ENCODE assay signal across 17 cellular contexts in genomic region chr9:93517331-93517730, GRCh38.
"Had no signal": no experiment of that assay in that cellular context is flagged by ENCODE, and none has a peak within 500 bp of the region (broad histone marks: within the 10 kb centered on the region; RNA-seq: fewer than 3 reads in every experiment).

No MANE protein-coding gene starts in this region.

- H3K27ac ChIP-seq: left ventricle myocardium inferior, pancreas, thyroid gland, vagina had no signal

- H3K9me3 Mint-ChIP-seq: activated naive CD4-positive, alpha-beta T cell treated with anti-CD3 and anti-CD28 coated beads, Interleukin-2, amount 10 ng/mL, durations not matched to agents 7 days and 5 days; activated T-helper 2 cell treated with anti-CD3 and anti-CD28 coated beads, Interferon-gamma antibody, Interleukin-2, Interleukin-4, amounts not matched to agents 10 μg/mL and 5 μg/mL and 100 μg/mL, durations not matched to agents 14 hours and 24 hours and 36 hours; brain; endodermal cell had no signal

- H3K27me3 ChIP-seq: pancreas, thyroid gland, vagina had no signal

- H3K4me1 Mint-ChIP-seq: activated naive CD4-positive, alpha-beta T cell treated with anti-CD3 and anti-CD28 coated beads, Interleukin-2, amount 10 ng/mL, durations not matched to agents 7 days and 5 days; brain; endodermal cell had no signal

- DNase-seq: activated CD4-positive, alpha-beta T cell treated with anti-CD3 and anti-CD28 coated beads, Interleukin-2, amount 50 U/mL, for 1 hour; activated naive CD4-positive, alpha-beta T cell treated with anti-CD3 and anti-CD28 coated beads, Interleukin-2, amount 10 ng/mL, durations not matched to agents 7 days and 5 days; cerebellar nuclear complex; dermis blood vessel endothelial cell; endodermal cell; erythroblast; left ventricle myocardium inferior; mesendoderm; pancreas; retina; small intestine; T-helper 2 cell; thyroid gland had no signal

- ATAC-seq: pancreas, SK-N-SH treated with all-trans-retinoic acid at 6 μM for 48 hours had no signal

- H3K9me3 ChIP-seq: left ventricle myocardium inferior, pancreas, thyroid gland, vagina had no signal

- H3K4me3 ChIP-seq: left ventricle myocardium inferior, pancreas, thyroid gland, vagina had no signal

- H3K4me3 Mint-ChIP-seq: activated naive CD4-positive, alpha-beta T cell treated with anti-CD3 and anti-CD28 coated beads, Interleukin-2, amount 10 ng/mL, durations not matched to agents 7 days and 5 days; brain; endodermal cell had no signal

- H3K27me3 Mint-ChIP-seq: activated naive CD4-positive, alpha-beta T cell treated with anti-CD3 and anti-CD28 coated beads, Interleukin-2, amount 10 ng/mL, durations not matched to agents 7 days and 5 days; brain had no signal

- H3K27ac Mint-ChIP-seq: activated naive CD4-positive, alpha-beta T cell treated with anti-CD3 and anti-CD28 coated beads, Interleukin-2, amount 10 ng/mL, durations not matched to agents 7 days and 5 days; activated T-helper 2 cell treated with anti-CD3 and anti-CD28 coated beads, Interferon-gamma antibody, Interleukin-2, Interleukin-4, amounts not matched to agents 10 μg/mL and 5 μg/mL and 100 μg/mL, durations not matched to agents 14 hours and 24 hours and 36 hours had no signal
